In genomic region chr2:105261061-105261460, GRCh38 we compare ENCODE assay signal across 1 cellular context.
TF ChIP-seq lines count a peak whose summit lies in the region.

No MANE protein-coding gene starts in this region.

TF ChIP-seq in HCT116, 20 proteins besides CTCF, POLR2A, EP300 and RAD21 (continued from another document):
- no peak for TF ChIP-seq SIN3A (IDR thresholded peaks at IDR 0.05; ENCODE audit: low read depth)
- no peak for TF ChIP-seq EZH2 (IDR thresholded peaks at IDR 0.05)
- TF ChIP-seq ZBTB33 (IDR thresholded peaks at IDR 0.05; ENCODE audit: extremely low read depth, insufficient replicate concordance, low read length) = no peak
- no peak for TF ChIP-seq CBX3 (IDR thresholded peaks at IDR 0.05; ENCODE audit: low read depth)
- TF ChIP-seq FOSL1 (IDR thresholded peaks at IDR 0.05; ENCODE audit: low read depth) = no peak
- TF ChIP-seq MAX (IDR thresholded peaks at IDR 0.05) = no peak
